ENCODE assay signal across 22 cellular contexts in the genomic region with DNA sequence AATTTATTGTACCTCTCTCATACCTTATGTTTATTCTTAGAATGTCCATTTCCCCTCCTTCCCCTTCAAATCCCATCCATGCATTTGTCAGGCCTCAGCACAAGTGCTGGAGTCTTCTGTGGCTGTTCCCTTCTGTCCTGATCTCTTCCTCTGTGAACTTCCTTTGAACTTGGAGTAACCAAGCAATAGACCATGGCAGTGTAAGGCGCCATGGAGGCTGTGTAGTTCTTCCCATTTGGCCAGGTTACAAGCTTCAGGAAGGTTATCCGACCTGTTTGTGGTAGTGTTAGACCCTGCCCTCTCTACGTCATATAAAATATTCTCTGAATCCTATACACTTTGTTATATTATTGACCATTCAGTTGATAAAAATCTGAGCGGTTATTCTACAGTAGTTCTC.
"Had no signal": no experiment of that assay in that cellular context is flagged by ENCODE, and none has a peak within 500 bp of the region (broad histone marks: within the 10 kb centered on the region; RNA-seq: fewer than 3 reads in every experiment).

No MANE protein-coding gene starts in this region.

- FAIRE-seq: HepG2 had no signal

- DNase-seq: IMR-90, Kasumi-1, MM.1S, NCI-H1092 treated with DMSO at 0.1 percent for 48 hours, NCI-H1436, NCI-H187, NCI-H2029, NCI-H2081 treated with DMSO at 0.1 percent for 48 hours, NCI-H2171, NCI-H226, NCI-H446, NCI-H510A, NCI-H524 treated with DMSO at 0.1 percent for 48 hours, NCI-H69, NCI-H774, PC-3, SHP77, SK-N-SH had no signal

- ATAC-seq: HepG2, Panc1, PC-3 had no signal

- H3K9ac ChIP-seq: KMS-11, SK-N-SH had no signal

- H3K27ac ChIP-seq: KMS-11, RWPE1 had no signal

- H3K4me2 ChIP-seq: KMS-11, SK-N-SH had no signal
